1 cellular context compared by ENCODE assay signal in the genomic region with DNA sequence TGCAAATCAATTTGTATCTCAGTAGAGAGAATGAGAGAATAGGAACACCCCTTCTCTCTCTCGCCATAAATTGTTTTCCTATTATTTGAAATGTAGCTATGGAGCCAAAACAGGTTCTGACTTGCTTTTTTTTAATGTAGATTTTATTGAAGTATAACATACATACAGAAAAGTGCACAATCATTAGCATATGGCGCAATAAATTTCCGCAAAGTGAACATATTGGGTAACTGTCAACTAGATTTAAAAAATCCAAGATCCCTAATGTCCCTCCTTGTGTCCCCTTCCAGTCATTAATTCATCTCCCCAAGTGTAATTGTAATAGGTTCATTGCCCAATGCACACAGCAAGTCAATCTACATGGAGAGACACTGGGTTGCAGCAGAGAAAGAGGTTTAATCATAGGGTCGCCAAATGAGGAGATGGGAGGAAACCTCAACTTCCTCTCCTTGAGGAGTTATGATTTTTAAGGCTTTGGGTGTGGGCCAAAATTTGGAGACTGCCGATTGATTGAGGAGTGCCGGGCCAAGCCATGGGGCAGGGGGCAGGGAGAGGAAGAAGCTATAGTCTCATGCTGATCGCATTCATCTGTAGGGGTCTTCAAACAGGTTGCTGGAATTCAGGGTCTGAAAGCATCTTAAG.
TF ChIP-seq lines count a peak whose summit lies in the region.

No MANE protein-coding gene starts in this region.

TF ChIP-seq in GM23338, 12 proteins besides CTCF, POLR2A, EP300 and RAD21 (continued from another document):
- TF ChIP-seq STAT1 (IDR thresholded peaks at IDR 0.05; ENCODE audit: unreplicated experiment) (no peak), ZNF114 (CRISPR knock-in tag; IDR thresholded peaks at IDR 0.05) (no peak), POLR2AphosphoS5 (IDR thresholded peaks at IDR 0.05; ENCODE audit: low read depth) (no peak), JUNB (IDR thresholded peaks at IDR 0.05; ENCODE audit: unreplicated experiment) (no peak)
